In genomic region chr1:150363426-150364230, GRCh38 we compare ENCODE assay signal across 8 cellular contexts. TPM values are rescaled to one million over a fixed set of nuclear protein-coding genes. Genes with fewer than 3 reads are reported as not detected.
DNase-seq lines count a peak whose midpoint lies in the region; ATAC-seq, FAIRE-seq and TF ChIP-seq lines count a peak whose summit lies in the region.

Gene RPRD2, plus strand, starts transcription at chr1:150364147. Its CDS starts 568 bp downstream, at chr1:150364715.

- peak within 1 kb of the TSS; percentile 92; the same call in 1 of the 2 replicates for H2AK5ac ChIP-seq in H1 (ENCODE audit: low read depth, low read length)

- WGBS in H1 (ENCODE audit: extremely low coverage in 1 of 2, insufficient coverage in 1 of 2, insufficient read length in 1 of 2, insufficient replicate concordance in 2 of 2, low coverage in 1 of 2, low lambda C conversion rate in 2 of 2, missing lambda C conversion rate in 1 of 2), 2 experiments, result 4% methylated on average over 36 of the region's 36 CpGs; no CpG with 5 or more reads in 1 of the 2 experiments

- peak within 1 kb of the TSS; percentile 98 for H3K27ac Mint-ChIP-seq in memory B cell

- H3K79me1 ChIP-seq in H1 (ENCODE audit: low read depth, low read length), result no peaks in the 10 kb centered on the region

- H3K9ac ChIP-seq in H1 (replicated peaks in 1 of 4; ENCODE audit: extremely low read depth in 1 of 4, low read depth in 3 of 4, low read length in 3 of 4), result peak within 1 kb of the TSS; percentile 86 to 97 (median 91)

- POLR2A ChIA-PET in H1 (lab: Charles Lee; ENCODE audit: partially characterized antibody), result interaction anchor here (0.5 to 3.1 kb wide), 34 partner anchors 8 to 618 kb away, joined by 3 to 22 read pairs (median 4); partner anchors contain the start of genes APH1A, C1orf54, CA14 and CIART

- H4K8ac ChIP-seq in H1 (ENCODE audit: extremely low read depth, insufficient read depth, low read length), result peak within 1 kb of the TSS; percentile 99; the same call in 1 of the 2 replicates

- H3K36me3 Mint-ChIP-seq in memory B cell, result peaks cover 4% of the 10 kb centered on the region

- peak; percentile 99 for DNase-seq in COR-L47 (lab: John Stamatoyannopoulos, UW)
- DNase-seq in HTR-8/SVneo (ENCODE audit: insufficient read length, low spot score), result peak; percentile 97
- peak; percentile 97 for DNase-seq in NOMO-1 treated with dmso at 0.1 percent for 144 hours (lab: John Stamatoyannopoulos, UW; ENCODE audit: unreplicated experiment)
- peak; percentile 80 to 96 (median 92) for DNase-seq in activated CD8-positive, alpha-beta memory T cell treated with anti-CD3 and anti-CD28 coated beads for 48 hours (ENCODE audit: low read depth in 2 of 3, low spot score in 2 of 3)
- DNase-seq in H1 (ENCODE audit: low read depth in 1 of 2, low spot score in 2 of 2), result peak; percentile 95 to 96
- peak; percentile 92 to 97 for DNase-seq in memory B cell (ENCODE audit: low spot score in 2 of 2)
- DNase-seq in stimulated activated CD8-positive, alpha-beta memory T cell treated with anti-CD3 and anti-CD28 coated beads, Interleukin-12 subunit alpha, Interleukin-12 subunit beta, amount 100 ng/mL, for 24 hours (ENCODE audit: extremely low read depth), result peak; percentile 97

- 0 out of 2 replicates have a peak within 1 kb of the TSS, but pooled peaks have one; percentile 40 for H2AFZ ChIP-seq in H1 (ENCODE audit: low read length)

- CTCF ChIA-PET in H1 (lab: Charles Lee; ENCODE audit: partially characterized antibody), result interaction anchor here (1.1 kb wide), 1 partner anchor 177 kb away, joined by 3 read pairs; no protein-coding TSS in a partner anchor

- H3K23me2 ChIP-seq in H1 (ENCODE audit: low read depth, low read length), result peaks cover 6% of the 10 kb centered on the region; the same call in 1 of the 2 replicates

- peak within 1 kb of the TSS; percentile 96 for H2BK5ac ChIP-seq in H1 (ENCODE audit: low read depth, low read length)

- peak within 1 kb of the TSS; percentile 83 for H4K91ac ChIP-seq in H1 (replicated peaks; ENCODE audit: insufficient read length, low read length)

- H2BK12ac ChIP-seq in H1 (ENCODE audit: low read depth, low read length), result peak within 1 kb of the TSS; percentile 92; the same call in 1 of the 2 replicates

- no peaks in the 10 kb centered on the region for H4K20me1 ChIP-seq in H1 (replicated peaks in 1 of 2; ENCODE audit: control insufficient read depth in 1 of 2, insufficient read depth in 2 of 2, low read length in 2 of 2)

- H2BK20ac ChIP-seq in H1 (ENCODE audit: low read length), result no peak within 1 kb of the TSS

- peak within 1 kb of the TSS; percentile 55 to 90 for H3K4me2 ChIP-seq in H1 (ENCODE audit: insufficient read depth in 1 of 2, low read depth in 2 of 2, low read length in 2 of 2)

- FAIRE-seq in HTR-8/SVneo (lab: Jason Lieb, UNC) (no peak), H1 (lab: Jason Lieb, UNC) (no peak)

- H3K9me3 Mint-ChIP-seq in memory B cell, result no peaks in the 10 kb centered on the region

- peaks cover 22 to 40% of the 10 kb centered on the region in 2 experiments for H3K79me2 ChIP-seq in H1 (ENCODE audit: control insufficient read depth in 1 of 2, insufficient read depth in 2 of 2, low read length in 2 of 2)

- H3K4me3 ChIP-seq in H1 (ENCODE audit: extremely low read depth in 1 of 4, insufficient read depth in 2 of 4, low read depth in 3 of 4, low read length in 4 of 4), result peak within 1 kb of the TSS; percentile 73 to 96 (median 92)

- no peak for TF ChIP-seq EP300 in H1 (IDR thresholded peaks at IDR 0.05; ENCODE audit: borderline replicate concordance in 1 of 2, low read depth in 2 of 2, low read length in 2 of 2)

- peak; percentile 58 to 94 for TF ChIP-seq POLR2A in H1 (IDR thresholded peaks at IDR 0.05; ENCODE audit: control extremely low read depth in 1 of 2, low read depth in 2 of 2, low read length in 2 of 2)

- peak; percentile 66 for ATAC-seq in GM21367 (IDR thresholded peaks at IDR 0.05; ENCODE audit: unreplicated experiment)
- ATAC-seq in memory B cell (ENCODE audit: low read depth), result peak; percentile 87

- peak within 1 kb of the TSS; percentile 98 for H3K27ac ChIP-seq in H1 (ENCODE audit: low read depth, low read length)

- H3K56ac ChIP-seq in H1 (replicated peaks; ENCODE audit: insufficient read length, low read depth, low read length), result peak within 1 kb of the TSS; percentile 93

- H3K9me3 ChIP-seq in H1 (ENCODE audit: insufficient read depth in 2 of 2, low read depth in 1 of 2, low read length in 1 of 2), result no peaks in the 10 kb centered on the region

- no peaks in the 10 kb centered on the region for H3K36me3 ChIP-seq in H1 (ENCODE audit: control insufficient read depth in 2 of 4, insufficient read depth in 4 of 4, low read length in 3 of 4)

- no peak within 1 kb of the TSS for H3K23ac ChIP-seq in H1 (ENCODE audit: insufficient read length)

- H3K27me3 Mint-ChIP-seq in memory B cell, result no peaks in the 10 kb centered on the region

- H3K4ac ChIP-seq in H1 (replicated peaks; ENCODE audit: insufficient read length, low read depth, low read length), result peak within 1 kb of the TSS; percentile 100

- H3K18ac ChIP-seq in H1 (ENCODE audit: extremely low read depth, low read length), result peak within 1 kb of the TSS; percentile 99

- H3K4me1 ChIP-seq in H1 (replicated peaks in 1 of 4; ENCODE audit: control insufficient read depth in 3 of 4, insufficient read depth in 4 of 4, low read length in 3 of 4), result peaks cover 2 to 5% (median 4%) of the 10 kb centered on the region in 4 experiments; a peak in 5 of 7 replicates

- TF ChIP-seq CTCF in H1 (IDR thresholded peaks at IDR 0.05; ENCODE audit: control extremely low read depth in 1 of 3, insufficient read depth in 1 of 3, low read depth in 1 of 3, low read length in 3 of 3), result 0 out of 4 replicates have a peak, but pooled peaks of 1 of the 3 experiments have one; percentile 2

- H4K5ac ChIP-seq in H1 (ENCODE audit: insufficient read length, low read depth, low read length), result peak within 1 kb of the TSS; percentile 95

- H3K27me3 ChIP-seq in H1 (replicated peaks in 1 of 4; ENCODE audit: control insufficient read depth in 3 of 4, extremely low read depth in 1 of 4, insufficient read depth in 3 of 4, low read length in 3 of 4), result no peaks in the 10 kb centered on the region

- peak within 1 kb of the TSS; percentile 99 for H2BK15ac ChIP-seq in H1 (ENCODE audit: low read length)

- H3K4me1 Mint-ChIP-seq in memory B cell, result peaks cover 17% of the 10 kb centered on the region

- H3K4me3 Mint-ChIP-seq in memory B cell, result peak within 1 kb of the TSS; percentile 96

- TF ChIP-seq RAD21 in H1 (IDR thresholded peaks at IDR 0.05 in 1 of 2, conservative IDR thresholded peaks at IDR 0.05 in 1 of 2; ENCODE audit: low read depth in 2 of 2, low read length in 2 of 2), result no peak

- H3K14ac ChIP-seq in H1 (ENCODE audit: insufficient read length), result no peak within 1 kb of the TSS

- H2BK120ac ChIP-seq in H1 (replicated peaks; ENCODE audit: low read depth, low read length), result peak within 1 kb of the TSS; percentile 65

TF ChIP-seq in H1, 55 proteins besides CTCF, POLR2A, EP300 and RAD21 (continues in another document):
- TF ChIP-seq SRF (IDR thresholded peaks at IDR 0.05; ENCODE audit: low read depth, low read length), result no peak
- TF ChIP-seq E2F6 (IDR thresholded peaks at IDR 0.05), result peak; percentile 48; the same call in 1 of the 2 replicates
- TF ChIP-seq TAF7 (optimal IDR thresholded peaks at IDR 0.05; ENCODE audit: borderline replicate concordance, low read depth, low read length), result peak; percentile 95
- peak; percentile 93 for TF ChIP-seq PHF8 (conservative IDR thresholded peaks at IDR 0.05; ENCODE audit: low read depth, low read length)
- TF ChIP-seq SAP30 (IDR thresholded peaks at IDR 0.05; ENCODE audit: insufficient read depth, insufficient replicate concordance, low read length), result no peak
- TF ChIP-seq POLR2AphosphoS5 (IDR thresholded peaks at IDR 0.05; ENCODE audit: low read depth, low read length), result peak; percentile 92
- TF ChIP-seq SIX5 (IDR thresholded peaks at IDR 0.05; ENCODE audit: low read depth, low read length), result no peak
- TF ChIP-seq KDM4A (IDR thresholded peaks at IDR 0.05; ENCODE audit: low read depth, low read length, severe bottlenecking), result peak; percentile 86
- no peak for TF ChIP-seq RFX5 (IDR thresholded peaks at IDR 0.05; ENCODE audit: borderline replicate concordance, low read depth, low read length)
- TF ChIP-seq, protein P1, sequence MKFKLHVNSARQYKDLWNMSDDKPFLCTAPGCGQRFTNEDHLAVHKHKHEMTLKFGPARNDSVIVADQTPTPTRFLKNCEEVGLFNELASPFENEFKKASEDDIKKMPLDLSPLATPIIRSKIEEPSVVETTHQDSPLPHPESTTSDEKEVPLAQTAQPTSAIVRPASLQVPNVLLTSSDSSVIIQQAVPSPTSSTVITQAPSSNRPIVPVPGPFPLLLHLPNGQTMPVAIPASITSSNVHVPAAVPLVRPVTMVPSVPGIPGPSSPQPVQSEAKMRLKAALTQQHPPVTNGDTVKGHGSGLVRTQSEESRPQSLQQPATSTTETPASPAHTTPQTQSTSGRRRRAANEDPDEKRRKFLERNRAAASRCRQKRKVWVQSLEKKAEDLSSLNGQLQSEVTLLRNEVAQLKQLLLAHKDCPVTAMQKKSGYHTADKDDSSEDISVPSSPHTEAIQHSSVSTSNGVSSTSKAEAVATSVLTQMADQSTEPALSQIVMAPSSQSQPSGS (IDR thresholded peaks at IDR 0.05; ENCODE audit: low read length), result no peak
- TF ChIP-seq ATF3 (IDR thresholded peaks at IDR 0.05; ENCODE audit: insufficient read depth, low read depth, low read length), result 0 out of 2 replicates have a peak, but pooled peaks have one; percentile 21
- TF ChIP-seq SP2 (IDR thresholded peaks at IDR 0.05; ENCODE audit: low read length), result no peak

RNA-seq across cellular contexts. Expression of gene RPRD2, which starts in this region (rescaled TPM):
- total RNA-seq in H1 (2021; fragmentation: NEBNext Ultra II Directional; extraction: Animal tissue kit (Norgen Biotek cat#: 25700)), result 30.2 and 32.4 TPM in 2 replicates
- 14.4 and 14.6 TPM in 2 replicates for polyA plus RNA-seq in H1 (2011; rRNA removed)
- 8.4 TPM for polyA plus RNA-seq in H1 (2011; cell fraction: cytosol; rRNA removed)
- polyA plus RNA-seq in H1 (2011; cell fraction: nucleus; rRNA removed), result 16.8 TPM
- 16.0 to 19.9 TPM (median 17.9 TPM) in 4 replicates for polyA plus RNA-seq in H1 (2012, experiment 1 of 2)
- polyA plus RNA-seq in H1 (2012, experiment 2 of 2), result 5.4 TPM
- polyA plus RNA-seq in H1 (2013, experiment 1 of 2), result 19.1 TPM
- 17.9 TPM for polyA plus RNA-seq in H1 (2013, experiment 2 of 2)
- polyA minus RNA-seq in H1 (2011; rRNA and poly(A)+ RNA removed), result 17.0 and 17.4 TPM in 2 replicates
- polyA minus RNA-seq in H1 (2011; cell fraction: cytosol; rRNA and poly(A)+ RNA removed), result 12.2 TPM
- 21.4 TPM for polyA minus RNA-seq in H1 (2011; cell fraction: nucleus; rRNA and poly(A)+ RNA removed)

Comparison
In these comparisons a context has a peak if more than half of its experiments do, and no peak if none do; other contexts are left out.
1. Peak in every context shown above with its lines: DNase-seq, ATAC-seq, H3K4me3 ChIP-seq and H3K27ac ChIP-seq.